3 cellular contexts compared by ENCODE assay signal in the genomic region with DNA sequence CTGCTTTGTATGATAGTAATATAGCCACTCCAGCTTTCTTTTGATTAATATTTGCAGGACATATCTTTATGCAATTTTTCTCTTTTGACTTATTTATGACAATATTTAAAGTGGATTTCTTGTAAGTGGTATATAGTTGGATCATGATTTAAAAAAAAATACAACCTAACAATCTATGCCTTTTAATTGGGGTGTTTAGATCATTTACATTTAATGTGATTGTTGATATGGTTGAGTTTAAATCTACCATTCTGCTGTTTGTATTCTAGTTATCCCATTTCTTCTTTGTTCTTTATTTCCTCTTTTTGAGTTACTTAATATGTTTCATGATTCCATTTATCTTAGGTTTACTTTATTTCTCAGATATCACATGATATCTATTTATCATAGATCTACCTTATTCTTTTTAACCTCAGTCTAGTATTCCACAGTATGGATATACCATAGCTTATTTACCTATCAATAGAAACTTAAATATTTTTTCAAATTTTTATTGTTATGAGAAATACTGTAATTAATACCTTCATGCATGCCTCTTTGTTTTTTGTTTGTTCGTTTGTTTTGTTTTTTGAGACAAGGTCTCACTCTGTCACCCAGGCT.
TF ChIP-seq lines count a peak whose summit lies in the region.

No MANE protein-coding gene starts in this region.

TF ChIP-seq in A549, 52 proteins besides CTCF, POLR2A, EP300 and RAD21:
- TF ChIP-seq HOXB5 (CRISPR knock-in tag; IDR thresholded peaks at IDR 0.05) (0 out of 2 replicates have a peak, but pooled peaks have one; percentile 20), NR3C1 (IDR thresholded peaks at IDR 0.05) (no peak)

TF ChIP-seq in HEK293T, 16 proteins besides CTCF, POLR2A, EP300 and RAD21:
- TF ChIP-seq, protein P1, sequence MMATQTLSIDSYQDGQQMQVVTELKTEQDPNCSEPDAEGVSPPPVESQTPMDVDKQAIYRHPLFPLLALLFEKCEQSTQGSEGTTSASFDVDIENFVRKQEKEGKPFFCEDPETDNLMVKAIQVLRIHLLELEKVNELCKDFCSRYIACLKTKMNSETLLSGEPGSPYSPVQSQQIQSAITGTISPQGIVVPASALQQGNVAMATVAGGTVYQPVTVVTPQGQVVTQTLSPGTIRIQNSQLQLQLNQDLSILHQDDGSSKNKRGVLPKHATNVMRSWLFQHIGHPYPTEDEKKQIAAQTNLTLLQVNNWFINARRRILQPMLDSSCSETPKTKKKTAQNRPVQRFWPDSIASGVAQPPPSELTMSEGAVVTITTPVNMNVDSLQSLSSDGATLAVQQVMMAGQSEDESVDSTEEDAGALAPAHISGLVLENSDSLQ (IDR thresholded peaks at IDR 0.05) = no peak
- TF ChIP-seq ZNF384 (IDR thresholded peaks at IDR 0.05) = peak; percentile 21; the same call in 1 of the 2 replicates
- no peak for TF ChIP-seq NFRKB (IDR thresholded peaks at IDR 0.05)
- TF ChIP-seq CTBP1 (IDR thresholded peaks at IDR 0.05; ENCODE audit: borderline replicate concordance) = no peak

TF ChIP-seq in K562, 482 proteins besides CTCF, POLR2A, EP300 and RAD21:
- TF ChIP-seq ZNF354B (CRISPR knock-in tag; IDR thresholded peaks at IDR 0.05) = peak; percentile 83
- TF ChIP-seq, protein P2, sequence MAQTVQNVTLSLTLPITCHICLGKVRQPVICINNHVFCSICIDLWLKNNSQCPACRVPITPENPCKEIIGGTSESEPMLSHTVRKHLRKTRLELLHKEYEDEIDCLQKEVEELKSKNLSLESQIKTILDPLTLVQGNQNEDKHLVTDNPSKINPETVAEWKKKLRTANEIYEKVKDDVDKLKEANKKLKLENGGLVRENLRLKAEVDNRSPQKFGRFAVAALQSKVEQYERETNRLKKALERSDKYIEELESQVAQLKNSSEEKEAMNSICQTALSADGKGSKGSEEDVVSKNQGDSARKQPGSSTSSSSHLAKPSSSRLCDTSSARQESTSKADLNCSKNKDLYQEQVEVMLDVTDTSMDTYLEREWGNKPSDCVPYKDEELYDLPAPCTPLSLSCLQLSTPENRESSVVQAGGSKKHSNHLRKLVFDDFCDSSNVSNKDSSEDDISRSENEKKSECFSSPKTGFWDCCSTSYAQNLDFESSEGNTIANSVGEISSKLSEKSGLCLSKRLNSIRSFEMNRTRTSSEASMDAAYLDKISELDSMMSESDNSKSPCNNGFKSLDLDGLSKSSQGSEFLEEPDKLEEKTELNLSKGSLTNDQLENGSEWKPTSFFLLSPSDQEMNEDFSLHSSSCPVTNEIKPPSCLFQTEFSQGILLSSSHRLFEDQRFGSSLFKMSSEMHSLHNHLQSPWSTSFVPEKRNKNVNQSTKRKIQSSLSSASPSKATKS (CRISPR knock-in tag; IDR thresholded peaks at IDR 0.05) = no peak
- TF ChIP-seq, protein P3, sequence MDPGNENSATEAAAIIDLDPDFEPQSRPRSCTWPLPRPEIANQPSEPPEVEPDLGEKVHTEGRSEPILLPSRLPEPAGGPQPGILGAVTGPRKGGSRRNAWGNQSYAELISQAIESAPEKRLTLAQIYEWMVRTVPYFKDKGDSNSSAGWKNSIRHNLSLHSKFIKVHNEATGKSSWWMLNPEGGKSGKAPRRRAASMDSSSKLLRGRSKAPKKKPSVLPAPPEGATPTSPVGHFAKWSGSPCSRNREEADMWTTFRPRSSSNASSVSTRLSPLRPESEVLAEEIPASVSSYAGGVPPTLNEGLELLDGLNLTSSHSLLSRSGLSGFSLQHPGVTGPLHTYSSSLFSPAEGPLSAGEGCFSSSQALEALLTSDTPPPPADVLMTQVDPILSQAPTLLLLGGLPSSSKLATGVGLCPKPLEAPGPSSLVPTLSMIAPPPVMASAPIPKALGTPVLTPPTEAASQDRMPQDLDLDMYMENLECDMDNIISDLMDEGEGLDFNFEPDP (CRISPR knock-in tag; IDR thresholded peaks at IDR 0.05) = no peak
- no peak for TF ChIP-seq ZC3H8 (IDR thresholded peaks at IDR 0.05)
- TF ChIP-seq RBM25 (IDR thresholded peaks at IDR 0.05; ENCODE audit: low read depth, low read length, severe bottlenecking) = peak; percentile 68
- no peak for TF ChIP-seq ETV6 (IDR thresholded peaks at IDR 0.05; ENCODE audit: borderline replicate concordance in 1 of 2, low read depth in 2 of 2, low read length in 1 of 2)
- TF ChIP-seq ETV6 (CRISPR knock-in tag; IDR thresholded peaks at IDR 0.05; ENCODE audit: borderline replicate concordance) = no peak
- TF ChIP-seq LARP7 (IDR thresholded peaks at IDR 0.05) = no peak
- peak; percentile 99 for TF ChIP-seq ZNF507 (tag; conservative IDR thresholded peaks at IDR 0.05)
- TF ChIP-seq PCBP2 (IDR thresholded peaks at IDR 0.05; ENCODE audit: low read depth, low read length, poor library complexity, severe bottlenecking) = no peak
- 0 out of 2 replicates have a peak, but pooled peaks have one; percentile 33 for TF ChIP-seq SMARCA5 (IDR thresholded peaks at IDR 0.05)
- TF ChIP-seq ZNF766 (CRISPR knock-in tag; conservative IDR thresholded peaks at IDR 0.05) = no peak
- peak; percentile 74; the same call in 1 of the 2 replicates for TF ChIP-seq TRIM28 (IDR thresholded peaks at IDR 0.05)
- TF ChIP-seq ZNF146 (CRISPR knock-in tag; IDR thresholded peaks at IDR 0.05; ENCODE audit: unreplicated experiment) = peak; percentile 27
- no peak for TF ChIP-seq NONO (IDR thresholded peaks at IDR 0.05; ENCODE audit: low read depth in 2 of 2, low read length in 1 of 2)
TF ChIP-seq in K562: peak in this region for 6.
